ENCODE assay signal across 8 cellular contexts in genomic region chr1:9593147-9593491, GRCh38. TPM values are rescaled to one million over a fixed set of nuclear protein-coding genes. Genes with fewer than 3 reads are reported as not detected.
DNase-seq lines count a peak whose midpoint lies in the region; ATAC-seq and TF ChIP-seq lines count a peak whose summit lies in the region.

No MANE protein-coding gene starts in this region.

- H3K27me3 ChIP-seq in mammary epithelial cell (ENCODE audit: insufficient read depth, low read length) (no peaks in the 10 kb centered on the region), mesenchymal stem cell (ENCODE audit: control insufficient read depth in 1 of 2, insufficient read depth in 1 of 2, low read length in 2 of 2) (no peaks in the 10 kb centered on the region)

- H3K4me3 ChIP-seq in mammary epithelial cell (replicated peaks in 1 of 3; ENCODE audit: insufficient read depth in 1 of 3, low read depth in 2 of 3, low read length in 3 of 3): no peak overlapping the region
- H3K4me3 ChIP-seq in mesenchymal stem cell (ENCODE audit: insufficient read depth in 1 of 2, low read depth in 1 of 2, low read length in 2 of 2): no peak overlapping the region

- H3K9me3 ChIP-seq in mammary epithelial cell (replicated peaks; ENCODE audit: insufficient read depth, low read length) (no peaks in the 10 kb centered on the region), mesenchymal stem cell (ENCODE audit: control insufficient read depth, low read length) (no peaks in the 10 kb centered on the region)

- 82% methylated on average over 8 of the region's 9 CpGs for WGBS in mammary epithelial cell (ENCODE audit: low coverage, missing lambda C conversion rate)
- 87% methylated on average over 9 of the region's 9 CpGs for WGBS in mesenchymal stem cell

- no peak overlapping the region for H2BK5ac ChIP-seq in mesenchymal stem cell (ENCODE audit: low read depth, low read length, poor library complexity, severe bottlenecking)

- peak overlapping the region in 1 of 2 experiments; percentile 75 for H3K4ac ChIP-seq in mesenchymal stem cell (ENCODE audit: low read depth in 1 of 2, low read length in 2 of 2)

- peaks cover 32% of the 10 kb centered on the region for H3K4me1 ChIP-seq in mammary epithelial cell (ENCODE audit: insufficient read depth, low read length)
- peaks cover 29% of the 10 kb centered on the region for H3K4me1 ChIP-seq in mesenchymal stem cell (ENCODE audit: control insufficient read depth, insufficient read depth, low read depth, low read length)

- BruUV-seq in mammary epithelial cell (replicated peaks; lab: Mats Ljungman, UMichigan): no TSS peak

- H4K8ac ChIP-seq in mesenchymal stem cell (ENCODE audit: low read length): peak overlapping the region; percentile 74

- dilution Hi-C loops in mammary epithelial cell (cut with HindIII; ENCODE audit: low sequenced_read_pairs): no loop called here

- in situ Hi-C loops in mammary epithelial cell (cut with MboI; ENCODE audit: low sequenced_read_pairs in 2 of 2): loop anchor here in 1 of 2 donors (25.0 kb wide), 1 partner anchor 306 kb away; the partner anchor contains the start of gene SPSB1

- CTCF ChIA-PET in mammary epithelial cell (lab: Charles Lee; ENCODE audit: low non-redundant PET): interaction anchor here (0.6 to 0.7 kb wide), 2 partner anchors 26 to 266 kb away, joined by 3 read pairs; no protein-coding TSS in a partner anchor

- peaks cover 41% of the 10 kb centered on the region for H3K79me1 ChIP-seq in mesenchymal stem cell (replicated peaks; ENCODE audit: low read length, poor library complexity, severe bottlenecking)

- peak overlapping the region; percentile 57 for H2BK120ac ChIP-seq in mesenchymal stem cell (ENCODE audit: low read depth, low read length)

- peak overlapping the region; percentile 61 for H3K4me2 ChIP-seq in mammary epithelial cell (ENCODE audit: insufficient read depth, low read depth, low read length)
- H3K4me2 ChIP-seq in mesenchymal stem cell (ENCODE audit: low read length, poor library complexity, severe bottlenecking): no peak overlapping the region

- no peak overlapping the region for H2AFZ ChIP-seq in mammary epithelial cell (ENCODE audit: low read depth, low read length)
- no peak overlapping the region for H2AFZ ChIP-seq in mesenchymal stem cell (ENCODE audit: low read depth, low read length)

- DNase-seq in Right ventricle myocardium superior (peak; percentile 41), left cardiac atrium (no peak), mammary epithelial cell (no peak), mesenchymal stem cell (no peak)

- peak overlapping the region in 1 of 2 experiments; percentile 5 for H3K14ac ChIP-seq in mesenchymal stem cell (ENCODE audit: low read length in 2 of 2)

- H3K36me3 ChIP-seq in mammary epithelial cell (ENCODE audit: insufficient read depth, low read length): no peaks in the 10 kb centered on the region
- peaks cover 16 to 28% of the 10 kb centered on the region in 2 experiments for H3K36me3 ChIP-seq in mesenchymal stem cell (ENCODE audit: control insufficient read depth in 1 of 2, insufficient read depth in 2 of 2, low read depth in 1 of 2, low read length in 2 of 2)

- H3K27ac ChIP-seq in mammary epithelial cell (ENCODE audit: insufficient read depth, low read depth, low read length) (peak overlapping the region; percentile 23), mesenchymal stem cell (ENCODE audit: low read length, poor library complexity, severe bottlenecking) (no peak overlapping the region), temporal lobe (ENCODE audit: low read depth, low read length) (peak overlapping the region; percentile 53)

- intact Hi-C loops in Right ventricle myocardium superior (cut with DNase I): no loop called here
- intact Hi-C loops in left cardiac atrium (cut with DNase I): no loop called here
- intact Hi-C loops in mammary epithelial cell (cut with micrococcal nuclease): no loop called here

- no peak for TF ChIP-seq CTCF in mammary epithelial cell (conservative IDR thresholded peaks at IDR 0.05 in 1 of 2, IDR thresholded peaks at IDR 0.05 in 1 of 2; ENCODE audit: extremely low read depth in 1 of 2, insufficient read depth in 1 of 2, low read depth in 1 of 2, low read length in 2 of 2)

- H4K91ac ChIP-seq in mesenchymal stem cell (ENCODE audit: low read length): peak overlapping the region; percentile 72

- no peak overlapping the region for H3K9ac ChIP-seq in mammary epithelial cell (ENCODE audit: insufficient read depth, low read length)
- no peak overlapping the region for H3K9ac ChIP-seq in mesenchymal stem cell (ENCODE audit: low read length)

- no peak overlapping the region for H3K23ac ChIP-seq in mesenchymal stem cell (ENCODE audit: low read length in 2 of 2)

- H3K79me2 ChIP-seq in mammary epithelial cell (ENCODE audit: insufficient read depth, low read length): peaks cover 81% of the 10 kb centered on the region

- H4K20me1 ChIP-seq in mammary epithelial cell (ENCODE audit: insufficient read depth, low read length): no peaks in the 10 kb centered on the region

- H3K18ac ChIP-seq in mesenchymal stem cell (ENCODE audit: low read depth in 1 of 2, low read length in 2 of 2): peak overlapping the region; percentile 14 to 83

- no peak overlapping the region for H2AK5ac ChIP-seq in mesenchymal stem cell (ENCODE audit: low read length, severe bottlenecking)

- peak overlapping the region; percentile 32 to 60 for H2BK12ac ChIP-seq in mesenchymal stem cell (ENCODE audit: low read length in 2 of 2)

- ATAC-seq in Right ventricle myocardium superior (ENCODE audit: poor library complexity) (no peak), left cardiac atrium (no peak), HG02588 (IDR thresholded peaks at IDR 0.05; ENCODE audit: unreplicated experiment) (no peak), HG03378 (IDR thresholded peaks at IDR 0.05; ENCODE audit: unreplicated experiment) (no peak), HG02623 (IDR thresholded peaks at IDR 0.05; ENCODE audit: unreplicated experiment) (no peak)

- H2BK15ac ChIP-seq in mesenchymal stem cell (ENCODE audit: low read depth, poor library complexity, severe bottlenecking): peak overlapping the region; percentile 60

RNA-seq across cellular contexts. Expression of gene TMEM201, which starts 4.4 kb away (rescaled TPM):
- total RNA-seq in Right ventricle myocardium superior: 17.2 TPM
- total RNA-seq in left cardiac atrium: 10 to 100 TPM; 18.5 to 21.2 TPM
- 10 to 100 TPM in 1 of 2 donors, 1 to 10 TPM in 1; 6.8 to 15.9 TPM for total RNA-seq in mammary epithelial cell
- polyA plus RNA-seq in mammary epithelial cell: 6.8 TPM
- polyA minus RNA-seq in mammary epithelial cell: 15.3 TPM
- polyA plus RNA-seq in mesenchymal stem cell (2013, experiment 1 of 2): 4.9 TPM
- polyA plus RNA-seq in mesenchymal stem cell (2013, experiment 2 of 2): 5.1 TPM
- 4.4 TPM for total RNA-seq in temporal lobe

RNA-seq across cellular contexts. Expression of gene SLC25A33, which starts 53.9 kb away (rescaled TPM):
- 6.3 TPM for total RNA-seq in Right ventricle myocardium superior
- 1 to 10 TPM; 7.2 to 8.8 TPM for total RNA-seq in left cardiac atrium
- total RNA-seq in mammary epithelial cell: 1 to 10 TPM; 2.2 to 4.0 TPM
- 2.5 TPM for polyA plus RNA-seq in mammary epithelial cell
- polyA minus RNA-seq in mammary epithelial cell: 1.2 TPM
- 4.7 TPM for polyA plus RNA-seq in mesenchymal stem cell (2013, experiment 1 of 2)
- 4.9 TPM for polyA plus RNA-seq in mesenchymal stem cell (2013, experiment 2 of 2)
- 4.9 TPM for total RNA-seq in temporal lobe

RNA-seq across cellular contexts. Expression of gene PIK3CD, which starts 58.4 kb away (rescaled TPM):
- 3.3 TPM for total RNA-seq in Right ventricle myocardium superior
- 1 to 10 TPM; 4.4 to 7.4 TPM for total RNA-seq in left cardiac atrium
- 10 to 100 TPM in 1 of 2 donors, 1 to 10 TPM in 1; 6.3 to 19.1 TPM for total RNA-seq in mammary epithelial cell
- polyA plus RNA-seq in mammary epithelial cell: 7.4 TPM
- 12.1 TPM for polyA minus RNA-seq in mammary epithelial cell
- polyA plus RNA-seq in mesenchymal stem cell (2013, experiment 1 of 2): 3.0 TPM
- 2.7 TPM for polyA plus RNA-seq in mesenchymal stem cell (2013, experiment 2 of 2)
- 8.9 TPM for total RNA-seq in temporal lobe
